Comparison of ENCODE assay signal across 10 cellular contexts in the genomic region with DNA sequence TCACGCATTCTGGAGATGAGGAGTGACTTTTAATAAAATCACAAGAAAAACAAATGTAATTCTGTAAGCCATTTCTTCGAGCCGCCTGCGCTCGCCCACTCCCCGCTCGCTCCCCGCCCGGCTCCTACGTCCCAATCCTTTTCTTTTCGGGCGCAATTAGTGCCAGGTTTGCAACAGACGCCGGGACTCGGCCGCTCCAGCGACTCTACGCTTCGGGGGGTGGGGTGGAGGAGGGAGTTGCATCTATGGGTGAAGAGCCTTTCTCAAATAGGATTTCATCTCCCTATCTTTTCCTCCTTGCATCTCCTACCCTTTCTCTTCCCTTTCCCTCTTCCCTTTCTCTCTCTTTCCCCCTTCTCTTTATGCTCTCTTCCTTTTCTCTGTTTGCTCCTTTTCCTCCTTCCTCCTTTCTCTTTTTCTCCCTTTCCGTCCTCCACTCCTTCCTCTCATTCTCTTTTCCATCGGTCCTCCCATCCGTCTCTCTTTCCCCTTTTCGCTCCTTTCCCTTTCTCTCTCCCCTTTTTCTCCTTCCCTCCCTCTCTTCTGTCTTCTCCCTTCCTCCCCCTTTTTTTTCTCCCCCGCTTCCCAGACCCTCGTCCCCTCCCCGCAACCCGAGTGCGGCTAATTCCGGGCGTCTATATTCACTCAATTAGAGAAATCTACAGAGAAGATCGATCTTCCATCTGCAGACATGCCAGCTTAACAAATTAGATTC. TPM values are rescaled to one million over a fixed set of nuclear protein-coding genes. Genes with fewer than 3 reads are reported as not detected.
DNase-seq lines count a peak whose midpoint lies in the region; ATAC-seq and TF ChIP-seq lines count a peak whose summit lies in the region.
"Had no signal": no experiment of that assay in that cellular context is flagged by ENCODE, and none has a peak within 500 bp of the region (broad histone marks: within the 10 kb centered on the region; RNA-seq: fewer than 3 reads in every experiment).

No MANE protein-coding gene starts in this region.

- intact Hi-C loops in Right ventricle myocardium superior (cut with DNase I) = loop anchor here (10.0 kb wide), 1 partner anchor 370 kb away; no protein-coding TSS in a partner anchor

- peaks cover 3% of the 10 kb centered on the region for H3K9me3 Mint-ChIP-seq in activated naive CD8-positive, alpha-beta T cell treated with anti-CD3 and anti-CD28 coated beads for 36 hours
- peaks cover 7% of the 10 kb centered on the region for H3K9me3 Mint-ChIP-seq in nephron progenitor cell

- peaks cover 17% of the 10 kb centered on the region for H3K4me1 Mint-ChIP-seq in activated naive CD8-positive, alpha-beta T cell treated with anti-CD3 and anti-CD28 coated beads for 36 hours
- peaks cover 45% of the 10 kb centered on the region for H3K4me1 Mint-ChIP-seq in nephron progenitor cell

- no peak for ATAC-seq in Right ventricle myocardium superior (ENCODE audit: poor library complexity)
- ATAC-seq: PC-3 had no signal

- CTCF ChIA-PET in HEK293T (lab: Yijun Ruan, JAX) = no interaction called here

- peaks cover 97% of the 10 kb centered on the region for H3K27me3 Mint-ChIP-seq in activated naive CD8-positive, alpha-beta T cell treated with anti-CD3 and anti-CD28 coated beads for 36 hours
- H3K27me3 Mint-ChIP-seq in nephron progenitor cell (ENCODE audit: low read depth, poor library complexity) = peaks cover 99% of the 10 kb centered on the region

- H3K27ac Mint-ChIP-seq in activated naive CD8-positive, alpha-beta T cell treated with anti-CD3 and anti-CD28 coated beads for 36 hours = no peak overlapping the region
- no peak overlapping the region for H3K27ac Mint-ChIP-seq in nephron progenitor cell

- TF ChIP-seq CTCF in nephron progenitor cell (IDR thresholded peaks at IDR 0.05) = no peak

- H3K4me3 Mint-ChIP-seq in activated naive CD8-positive, alpha-beta T cell treated with anti-CD3 and anti-CD28 coated beads for 36 hours = peak overlapping the region; percentile 68
- peak overlapping the region; percentile 70 for H3K4me3 Mint-ChIP-seq in nephron progenitor cell

- POLR2A ChIA-PET in HEK293T (lab: Yijun Ruan, JAX) = no interaction called here

- peaks cover 8% of the 10 kb centered on the region for H3K36me3 Mint-ChIP-seq in activated naive CD8-positive, alpha-beta T cell treated with anti-CD3 and anti-CD28 coated beads for 36 hours
- H3K36me3 Mint-ChIP-seq in nephron progenitor cell (ENCODE audit: low read depth) = no peaks in the 10 kb centered on the region

- DNase-seq in NCI-H2029 treated with DMSO at 0.1 percent for 48 hours (lab: John Stamatoyannopoulos, UW) (peak; percentile 15), NCI-H2029 (lab: John Stamatoyannopoulos, UW) (no peak), HEK293T (ENCODE audit: extremely low spot score) (peak; percentile 25), nephron progenitor cell (peak; percentile 30), NCI-H446 treated with DMSO at 0.1 percent for 48 hours (lab: John Stamatoyannopoulos, UW) (no peak), cortex of kidney (lab: John Stamatoyannopoulos, UW) (no peak), Right ventricle myocardium superior (no peak)
- no peak for DNase-seq in activated naive CD8-positive, alpha-beta T cell treated with anti-CD3 and anti-CD28 coated beads for 36 hours
- DNase-seq: PC-3 had no signal

TF ChIP-seq in HEK293T, 16 proteins besides CTCF, POLR2A, EP300 and RAD21:
- TF ChIP-seq FOXK2 (IDR thresholded peaks at IDR 0.05) (no peak), FOXA1 (IDR thresholded peaks at IDR 0.05) (no peak), SP1 (IDR thresholded peaks at IDR 0.05) (no peak), ARNT (IDR thresholded peaks at IDR 0.05) (no peak), NFRKB (IDR thresholded peaks at IDR 0.05) (no peak), BHLHE40 (IDR thresholded peaks at IDR 0.05; ENCODE audit: borderline replicate concordance) (no peak), TARDBP (IDR thresholded peaks at IDR 0.05) (no peak), LEF1 (IDR thresholded peaks at IDR 0.05; ENCODE audit: borderline replicate concordance) (no peak), ELF4 (IDR thresholded peaks at IDR 0.05) (no peak), FOXM1 (IDR thresholded peaks at IDR 0.05; ENCODE audit: borderline replicate concordance) (no peak), CTBP1 (IDR thresholded peaks at IDR 0.05; ENCODE audit: borderline replicate concordance) (no peak), HDGF (IDR thresholded peaks at IDR 0.05; ENCODE audit: borderline replicate concordance) (no peak), L3MBTL2 (conservative IDR thresholded peaks at IDR 0.05) (no peak), ZNF384 (IDR thresholded peaks at IDR 0.05) (no peak)
- TF ChIP-seq, protein P1, sequence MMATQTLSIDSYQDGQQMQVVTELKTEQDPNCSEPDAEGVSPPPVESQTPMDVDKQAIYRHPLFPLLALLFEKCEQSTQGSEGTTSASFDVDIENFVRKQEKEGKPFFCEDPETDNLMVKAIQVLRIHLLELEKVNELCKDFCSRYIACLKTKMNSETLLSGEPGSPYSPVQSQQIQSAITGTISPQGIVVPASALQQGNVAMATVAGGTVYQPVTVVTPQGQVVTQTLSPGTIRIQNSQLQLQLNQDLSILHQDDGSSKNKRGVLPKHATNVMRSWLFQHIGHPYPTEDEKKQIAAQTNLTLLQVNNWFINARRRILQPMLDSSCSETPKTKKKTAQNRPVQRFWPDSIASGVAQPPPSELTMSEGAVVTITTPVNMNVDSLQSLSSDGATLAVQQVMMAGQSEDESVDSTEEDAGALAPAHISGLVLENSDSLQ (IDR thresholded peaks at IDR 0.05) = no peak
TF ChIP-seq in HEK293T: peak in this region for 0.

RNA-seq across cellular contexts. Expression of gene OTP, which starts 6.1 kb away (rescaled TPM):
- total RNA-seq in activated naive CD8-positive, alpha-beta T cell treated with anti-CD3 and anti-CD28 coated beads for 36 hours = not detected
- not detected for total RNA-seq in Right ventricle myocardium superior
- total RNA-seq: lung, PC-3 had no signal

Comparison
In these comparisons a context has a peak if more than half of its experiments do, and no peak if none do; other contexts are left out.
1. DNase-seq: peak in NCI-H2029 treated with DMSO at 0.1 percent for 48 hours (single experiment), HEK293T (single experiment) and nephron progenitor cell (single experiment); none in NCI-H2029 (single experiment), activated naive CD8-positive, alpha-beta T cell treated with anti-CD3 and anti-CD28 coated beads for 36 hours (single experiment), NCI-H446 treated with DMSO at 0.1 percent for 48 hours (single experiment), cortex of kidney (single experiment) and Right ventricle myocardium superior (single experiment).